28 cellular contexts compared by ENCODE assay signal in genomic region chrX:34470507-34470906, GRCh38.
"Had no signal": no experiment of that assay in that cellular context is flagged by ENCODE, and none has a peak within 500 bp of the region (broad histone marks: within the 10 kb centered on the region; RNA-seq: fewer than 3 reads in every experiment).

No MANE protein-coding gene starts in this region.

- H3K27ac Mint-ChIP-seq: dendritic cell treated with granulocyte-macrophage colony-stimulating factor and Interleukin-4, amounts not matched to agents 40 ng/mL and 50 ng/mL, for 4 days; effector memory CD8-positive, alpha-beta T cell; endodermal cell; mesothelial cell of epicardium; naive B cell; naive thymus-derived CD8-positive, alpha-beta T cell had no signal

- H3K4me1 ChIP-seq: colonic mucosa, esophagus squamous epithelium, gastrocnemius medialis, heart right ventricle, left lung, lower lobe of right lung had no signal

- H3K4me1 Mint-ChIP-seq: endodermal cell; naive B cell; naive thymus-derived CD8-positive, alpha-beta T cell had no signal

- H3K4me3 Mint-ChIP-seq: dendritic cell treated with granulocyte-macrophage colony-stimulating factor and Interleukin-4, amounts not matched to agents 40 ng/mL and 50 ng/mL, for 4 days; effector memory CD8-positive, alpha-beta T cell; endodermal cell; mesothelial cell of epicardium; naive B cell; naive thymus-derived CD8-positive, alpha-beta T cell had no signal

- H3K36me3 Mint-ChIP-seq: mesothelial cell of epicardium; naive B cell; naive thymus-derived CD8-positive, alpha-beta T cell had no signal

- DNase-seq: colonic mucosa; cortex of kidney; effector CD8-positive, alpha-beta T cell; effector memory CD8-positive, alpha-beta T cell; endodermal cell; erythroblast; esophagus squamous epithelium; foreskin fibroblast; foreskin melanocyte; gastrocnemius medialis; glutamatergic neuron; head of caudate nucleus; heart right ventricle; hippocampal formation; left colon; left lung; lower lobe of right lung; mesenchymal stem cell; mucosa of descending colon; naive B cell; naive thymus-derived CD8-positive, alpha-beta T cell had no signal

- H3K27ac ChIP-seq: colonic mucosa, epithelial cell of prostate, esophagus squamous epithelium, gastrocnemius medialis, heart right ventricle, left lung, lower lobe of right lung had no signal

- H3K27me3 ChIP-seq: colonic mucosa, esophagus squamous epithelium, gastrocnemius medialis, heart right ventricle, left lung had no signal

- ATAC-seq: effector memory CD8-positive, alpha-beta T cell; esophagus mucosa; gastrocnemius medialis; heart right ventricle; left colon; left lung; lower lobe of right lung; mucosa of descending colon; naive thymus-derived CD8-positive, alpha-beta T cell had no signal

- H3K27me3 Mint-ChIP-seq: dendritic cell treated with granulocyte-macrophage colony-stimulating factor and Interleukin-4, amounts not matched to agents 40 ng/mL and 50 ng/mL, for 4 days; effector memory CD8-positive, alpha-beta T cell; naive B cell; naive thymus-derived CD8-positive, alpha-beta T cell had no signal

- H3K36me3 ChIP-seq: colonic mucosa, esophagus squamous epithelium, gastrocnemius medialis, heart right ventricle, left lung, lower lobe of right lung had no signal

- H3K9me3 Mint-ChIP-seq: dendritic cell treated with granulocyte-macrophage colony-stimulating factor and Interleukin-4, amounts not matched to agents 40 ng/mL and 50 ng/mL, for 4 days; endodermal cell; mesothelial cell of epicardium had no signal

- FAIRE-seq: endometrium, islet of Langerhans, keratinocyte had no signal

- H3K4me3 ChIP-seq: colonic mucosa, esophagus squamous epithelium, gastrocnemius medialis, heart right ventricle, left lung, lower lobe of right lung, mucosa of descending colon had no signal

- H3K9me3 ChIP-seq: colonic mucosa, esophagus squamous epithelium, gastrocnemius medialis, heart right ventricle, left lung, lower lobe of right lung, mucosa of descending colon had no signal
